ENCODE assay signal across 1 cellular context in the genomic region with DNA sequence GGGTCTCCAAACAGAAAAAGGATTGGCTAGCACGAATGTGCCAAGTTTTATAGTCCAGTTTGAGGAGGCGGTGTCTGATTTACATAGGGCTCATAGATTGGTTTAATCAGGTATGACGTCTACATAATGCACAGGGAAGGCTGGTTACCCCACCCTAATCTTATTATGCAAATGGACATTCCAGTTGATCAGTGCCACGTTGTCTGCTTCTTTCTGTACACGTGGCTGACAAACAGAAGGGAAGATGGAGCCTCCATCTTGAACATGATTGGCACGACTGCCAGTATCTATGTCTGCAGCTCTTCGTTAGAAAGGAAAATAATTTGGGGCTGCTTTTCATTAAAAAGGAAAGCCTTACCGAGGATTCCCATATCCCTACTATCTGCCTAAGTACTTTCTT.
TF ChIP-seq lines count a peak whose summit lies in the region.

No MANE protein-coding gene starts in this region.

TF ChIP-seq in HepG2, 621 proteins besides CTCF, POLR2A, EP300 and RAD21 (continued from another document):
- TF ChIP-seq, protein P1, sequence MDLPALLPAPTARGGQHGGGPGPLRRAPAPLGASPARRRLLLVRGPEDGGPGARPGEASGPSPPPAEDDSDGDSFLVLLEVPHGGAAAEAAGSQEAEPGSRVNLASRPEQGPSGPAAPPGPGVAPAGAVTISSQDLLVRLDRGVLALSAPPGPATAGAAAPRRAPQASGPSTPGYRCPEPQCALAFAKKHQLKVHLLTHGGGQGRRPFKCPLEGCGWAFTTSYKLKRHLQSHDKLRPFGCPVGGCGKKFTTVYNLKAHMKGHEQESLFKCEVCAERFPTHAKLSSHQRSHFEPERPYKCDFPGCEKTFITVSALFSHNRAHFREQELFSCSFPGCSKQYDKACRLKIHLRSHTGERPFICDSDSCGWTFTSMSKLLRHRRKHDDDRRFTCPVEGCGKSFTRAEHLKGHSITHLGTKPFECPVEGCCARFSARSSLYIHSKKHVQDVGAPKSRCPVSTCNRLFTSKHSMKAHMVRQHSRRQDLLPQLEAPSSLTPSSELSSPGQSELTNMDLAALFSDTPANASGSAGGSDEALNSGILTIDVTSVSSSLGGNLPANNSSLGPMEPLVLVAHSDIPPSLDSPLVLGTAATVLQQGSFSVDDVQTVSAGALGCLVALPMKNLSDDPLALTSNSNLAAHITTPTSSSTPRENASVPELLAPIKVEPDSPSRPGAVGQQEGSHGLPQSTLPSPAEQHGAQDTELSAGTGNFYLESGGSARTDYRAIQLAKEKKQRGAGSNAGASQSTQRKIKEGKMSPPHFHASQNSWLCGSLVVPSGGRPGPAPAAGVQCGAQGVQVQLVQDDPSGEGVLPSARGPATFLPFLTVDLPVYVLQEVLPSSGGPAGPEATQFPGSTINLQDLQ (CRISPR knock-in tag; IDR thresholded peaks at IDR 0.05), result no peak
- TF ChIP-seq ZSCAN12 (CRISPR knock-in tag; IDR thresholded peaks at IDR 0.05) (no peak), ZNF292 (CRISPR knock-in tag; IDR thresholded peaks at IDR 0.05; ENCODE audit: borderline replicate concordance, low read depth) (no peak), ZNF329 (CRISPR knock-in tag; IDR thresholded peaks at IDR 0.05; ENCODE audit: low read depth) (no peak), SP2 (CRISPR knock-in tag; IDR thresholded peaks at IDR 0.05) (no peak)
- TF ChIP-seq, protein P2, sequence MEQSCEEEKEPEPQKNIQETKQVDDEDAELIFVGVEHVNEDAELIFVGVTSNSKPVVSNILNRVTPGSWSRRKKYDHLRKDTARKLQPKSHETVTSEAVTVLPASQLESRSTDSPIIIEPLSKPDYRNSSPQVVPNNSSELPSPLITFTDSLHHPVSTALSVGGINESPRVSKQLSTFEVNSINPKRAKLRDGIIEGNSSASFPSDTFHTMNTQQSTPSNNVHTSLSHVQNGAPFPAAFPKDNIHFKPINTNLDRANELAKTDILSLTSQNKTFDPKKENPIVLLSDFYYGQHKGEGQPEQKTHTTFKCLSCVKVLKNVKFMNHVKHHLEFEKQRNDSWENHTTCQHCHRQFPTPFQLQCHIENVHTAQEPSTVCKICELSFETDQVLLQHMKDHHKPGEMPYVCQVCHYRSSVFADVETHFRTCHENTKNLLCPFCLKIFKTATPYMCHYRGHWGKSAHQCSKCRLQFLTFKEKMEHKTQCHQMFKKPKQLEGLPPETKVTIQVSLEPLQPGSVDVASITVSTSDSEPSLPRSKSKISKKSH (CRISPR knock-in tag; IDR thresholded peaks at IDR 0.05; ENCODE audit: borderline replicate concordance), result no peak
- TF ChIP-seq, protein P3, sequence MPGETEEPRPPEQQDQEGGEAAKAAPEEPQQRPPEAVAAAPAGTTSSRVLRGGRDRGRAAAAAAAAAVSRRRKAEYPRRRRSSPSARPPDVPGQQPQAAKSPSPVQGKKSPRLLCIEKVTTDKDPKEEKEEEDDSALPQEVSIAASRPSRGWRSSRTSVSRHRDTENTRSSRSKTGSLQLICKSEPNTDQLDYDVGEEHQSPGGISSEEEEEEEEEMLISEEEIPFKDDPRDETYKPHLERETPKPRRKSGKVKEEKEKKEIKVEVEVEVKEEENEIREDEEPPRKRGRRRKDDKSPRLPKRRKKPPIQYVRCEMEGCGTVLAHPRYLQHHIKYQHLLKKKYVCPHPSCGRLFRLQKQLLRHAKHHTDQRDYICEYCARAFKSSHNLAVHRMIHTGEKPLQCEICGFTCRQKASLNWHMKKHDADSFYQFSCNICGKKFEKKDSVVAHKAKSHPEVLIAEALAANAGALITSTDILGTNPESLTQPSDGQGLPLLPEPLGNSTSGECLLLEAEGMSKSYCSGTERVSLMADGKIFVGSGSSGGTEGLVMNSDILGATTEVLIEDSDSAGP (CRISPR knock-in tag; IDR thresholded peaks at IDR 0.05; ENCODE audit: borderline replicate concordance), result no peak
- TF ChIP-seq, protein P4, sequence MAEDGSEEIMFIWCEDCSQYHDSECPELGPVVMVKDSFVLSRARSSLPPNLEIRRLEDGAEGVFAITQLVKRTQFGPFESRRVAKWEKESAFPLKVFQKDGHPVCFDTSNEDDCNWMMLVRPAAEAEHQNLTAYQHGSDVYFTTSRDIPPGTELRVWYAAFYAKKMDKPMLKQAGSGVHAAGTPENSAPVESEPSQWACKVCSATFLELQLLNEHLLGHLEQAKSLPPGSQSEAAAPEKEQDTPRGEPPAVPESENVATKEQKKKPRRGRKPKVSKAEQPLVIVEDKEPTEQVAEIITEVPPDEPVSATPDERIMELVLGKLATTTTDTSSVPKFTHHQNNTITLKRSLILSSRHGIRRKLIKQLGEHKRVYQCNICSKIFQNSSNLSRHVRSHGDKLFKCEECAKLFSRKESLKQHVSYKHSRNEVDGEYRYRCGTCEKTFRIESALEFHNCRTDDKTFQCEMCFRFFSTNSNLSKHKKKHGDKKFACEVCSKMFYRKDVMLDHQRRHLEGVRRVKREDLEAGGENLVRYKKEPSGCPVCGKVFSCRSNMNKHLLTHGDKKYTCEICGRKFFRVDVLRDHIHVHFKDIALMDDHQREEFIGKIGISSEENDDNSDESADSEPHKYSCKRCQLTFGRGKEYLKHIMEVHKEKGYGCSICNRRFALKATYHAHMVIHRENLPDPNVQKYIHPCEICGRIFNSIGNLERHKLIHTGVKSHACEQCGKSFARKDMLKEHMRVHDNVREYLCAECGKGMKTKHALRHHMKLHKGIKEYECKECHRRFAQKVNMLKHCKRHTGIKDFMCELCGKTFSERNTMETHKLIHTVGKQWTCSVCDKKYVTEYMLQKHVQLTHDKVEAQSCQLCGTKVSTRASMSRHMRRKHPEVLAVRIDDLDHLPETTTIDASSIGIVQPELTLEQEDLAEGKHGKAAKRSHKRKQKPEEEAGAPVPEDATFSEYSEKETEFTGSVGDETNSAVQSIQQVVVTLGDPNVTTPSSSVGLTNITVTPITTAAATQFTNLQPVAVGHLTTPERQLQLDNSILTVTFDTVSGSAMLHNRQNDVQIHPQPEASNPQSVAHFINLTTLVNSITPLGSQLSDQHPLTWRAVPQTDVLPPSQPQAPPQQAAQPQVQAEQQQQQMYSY (CRISPR knock-in tag; IDR thresholded peaks at IDR 0.05), result no peak
